10 cellular contexts compared by ENCODE assay signal in genomic region chr2:172985139-172985874, GRCh38.
A peak's percentile ranks its signal among the peaks of the same experiment; 100 is the strongest.
DNase-seq lines count a peak whose midpoint lies in the region; FAIRE-seq and TF ChIP-seq lines count a peak whose summit lies in the region.
"Had no signal": no experiment of that assay in that cellular context is flagged by ENCODE, and none has a peak within 500 bp of the region (broad histone marks: within the 10 kb centered on the region; RNA-seq: fewer than 3 reads in every experiment).

No MANE protein-coding gene starts in this region.

- H3K4me1 ChIP-seq in KMS-11 (ENCODE audit: low read depth, poor library complexity, severe bottlenecking), result peaks cover 7% of the 10 kb centered on the region
- H3K4me1 ChIP-seq in astrocyte (ENCODE audit: insufficient read depth, low read length), result peaks cover 3% of the 10 kb centered on the region
- H3K4me1 ChIP-seq in mesendoderm (ENCODE audit: control insufficient read depth, low read depth, low read length), result no peaks in the 10 kb centered on the region
- H3K4me1 ChIP-seq in neuronal stem cell (ENCODE audit: control insufficient read depth in 2 of 2, insufficient read depth in 1 of 2, low read depth in 1 of 2, low read length in 2 of 2), result peaks cover under 1 to 2% of the 10 kb centered on the region in 2 donors
- H3K4me1 ChIP-seq in esophagus squamous epithelium, result peaks cover 0 to 14% (median 9%) of the 10 kb centered on the region in 3 donors

- no peak overlapping the region for H3K56ac ChIP-seq in mesendoderm (ENCODE audit: low read length)

- H3K23ac ChIP-seq in mesendoderm (ENCODE audit: low read length) (no peak overlapping the region), neuronal stem cell (ENCODE audit: low read depth, low read length, poor library complexity) (no peak overlapping the region)

- H3K9me3 ChIP-seq in astrocyte (ENCODE audit: insufficient read depth, low read depth, low read length) (no peaks in the 10 kb centered on the region), neuronal stem cell (replicated peaks in 1 of 2; ENCODE audit: control insufficient read depth in 2 of 2, insufficient read depth in 1 of 2, low read depth in 1 of 2, low read length in 2 of 2) (no peaks in the 10 kb centered on the region), esophagus squamous epithelium (no peaks in the 10 kb centered on the region)

- H3K27me3 ChIP-seq in KMS-11 (ENCODE audit: insufficient read depth, low read depth), result no peaks in the 10 kb centered on the region
- H3K27me3 ChIP-seq in astrocyte (ENCODE audit: insufficient read depth, low read length), result peaks cover 2% of the 10 kb centered on the region
- no peaks in the 10 kb centered on the region for H3K27me3 ChIP-seq in mesendoderm (ENCODE audit: insufficient read depth, low read length, poor library complexity)
- H3K27me3 ChIP-seq in neuronal stem cell (ENCODE audit: control insufficient read depth in 3 of 3, insufficient read depth in 3 of 3, low read depth in 1 of 3, low read length in 3 of 3), result no peaks in the 10 kb centered on the region
- H3K27me3 ChIP-seq in esophagus squamous epithelium, result no peaks in the 10 kb centered on the region

- no peak overlapping the region for H4K8ac ChIP-seq in mesendoderm (ENCODE audit: low read depth, low read length)
- H4K8ac ChIP-seq in neuronal stem cell (ENCODE audit: low read depth, low read length), result no peak overlapping the region

- H4K20me1 ChIP-seq in KMS-11 (ENCODE audit: insufficient read depth) (no peaks in the 10 kb centered on the region), astrocyte (ENCODE audit: insufficient read depth, low read length) (no peaks in the 10 kb centered on the region)

- H2BK15ac ChIP-seq in mesendoderm (replicated peaks; ENCODE audit: low read depth), result no peak overlapping the region
- H2BK15ac ChIP-seq in neuronal stem cell (ENCODE audit: low read length), result no peak overlapping the region

- no peak overlapping the region for H3K14ac ChIP-seq in neuronal stem cell (ENCODE audit: low read length)

- H2AK5ac ChIP-seq in mesendoderm (ENCODE audit: low read length) (no peak overlapping the region), neuronal stem cell (ENCODE audit: low read depth, low read length) (no peak overlapping the region)

- peak overlapping the region; percentile 48 for H2AFZ ChIP-seq in KMS-11 (ENCODE audit: low read depth)
- no peak overlapping the region for H2AFZ ChIP-seq in astrocyte (ENCODE audit: low read depth, low read length)
- H2AFZ ChIP-seq in neuronal stem cell (ENCODE audit: low read length), result no peak overlapping the region

- intact Hi-C loops in esophagus squamous epithelium (cut with DNase I), result no loop called here

- peaks cover 3% of the 10 kb centered on the region for H3K27me3 Mint-ChIP-seq in astrocyte (ENCODE audit: low read depth, unreplicated experiment)

- H2BK5ac ChIP-seq in mesendoderm (ENCODE audit: low read length), result no peak overlapping the region
- H2BK5ac ChIP-seq in neuronal stem cell (ENCODE audit: low read length), result no peak overlapping the region

- TF ChIP-seq CTCF in KMS-11 (conservative IDR thresholded peaks at IDR 0.05; ENCODE audit: low read depth, low read length) (no peak), astrocyte (IDR thresholded peaks at IDR 0.05; ENCODE audit: insufficient read depth, low read depth, low read length) (no peak), esophagus squamous epithelium (IDR thresholded peaks at IDR 0.05) (no peak)

- H3K79me2 ChIP-seq in KMS-11 (ENCODE audit: insufficient read depth, low read depth) (no peaks in the 10 kb centered on the region), astrocyte (ENCODE audit: insufficient read depth, low read length) (no peaks in the 10 kb centered on the region), mesendoderm (ENCODE audit: control insufficient read depth, insufficient read depth, low read length) (no peaks in the 10 kb centered on the region)

- H3K4me3 ChIP-seq in KMS-11 (IDR thresholded peaks at IDR 0.05; ENCODE audit: insufficient read depth, low read depth, low read length), result no peak overlapping the region
- no peak overlapping the region for H3K4me3 ChIP-seq in astrocyte (ENCODE audit: insufficient read depth, low read depth, low read length)
- H3K4me3 ChIP-seq in mesendoderm (ENCODE audit: low read length), result no peak overlapping the region
- peak overlapping the region in 1 of 2 donors; percentile 15 for H3K4me3 ChIP-seq in neuronal stem cell (ENCODE audit: low read length in 2 of 2)
- H3K4me3 ChIP-seq in esophagus squamous epithelium, result peak overlapping the region in 1 of 4 donors; percentile 30

- TF ChIP-seq POLR2A in esophagus squamous epithelium (IDR thresholded peaks at IDR 0.05), result no peak

- H3K79me1 ChIP-seq in mesendoderm (ENCODE audit: low read length) (no peaks in the 10 kb centered on the region), neuronal stem cell (ENCODE audit: low read depth, low read length) (no peaks in the 10 kb centered on the region)

- H2BK120ac ChIP-seq in mesendoderm (ENCODE audit: low read depth, low read length) (no peak overlapping the region), neuronal stem cell (ENCODE audit: low read depth, low read length) (no peak overlapping the region)

- no peak overlapping the region for H4K91ac ChIP-seq in neuronal stem cell (ENCODE audit: low read depth, low read length, poor library complexity)

- no peak overlapping the region for H2BK12ac ChIP-seq in neuronal stem cell (ENCODE audit: low read length)

- no peak overlapping the region for H4K5ac ChIP-seq in mesendoderm (ENCODE audit: low read length)

- H3K27ac ChIP-seq in KMS-11, result no peak overlapping the region
- no peak overlapping the region for H3K27ac ChIP-seq in astrocyte (ENCODE audit: low read depth, low read length)
- no peak overlapping the region for H3K27ac ChIP-seq in mesendoderm (ENCODE audit: low read depth, low read length)
- no peak overlapping the region for H3K27ac ChIP-seq in neuronal stem cell (replicated peaks; ENCODE audit: low read length)
- no peak overlapping the region for H3K27ac ChIP-seq in esophagus squamous epithelium
- H3K27ac ChIP-seq: HL-60 had no signal

- H3K4me1 Mint-ChIP-seq in astrocyte (ENCODE audit: low read depth, unreplicated experiment), result peaks cover 13% of the 10 kb centered on the region
- H3K4me1 Mint-ChIP-seq: nephron had no signal

- no peak overlapping the region for H3K4me3 Mint-ChIP-seq in astrocyte (ENCODE audit: unreplicated experiment)
- H3K4me3 Mint-ChIP-seq: nephron had no signal

- H3K4me2 ChIP-seq in KMS-11, result peak overlapping the region; percentile 8; the same call in 1 of the 2 replicates
- peak overlapping the region; percentile 44 for H3K4me2 ChIP-seq in astrocyte (ENCODE audit: low read length)
- H3K4me2 ChIP-seq in mesendoderm (ENCODE audit: low read length), result no peak overlapping the region
- no peak overlapping the region for H3K4me2 ChIP-seq in neuronal stem cell (ENCODE audit: insufficient read depth, low read length, poor library complexity, severe bottlenecking)

- no peaks in the 10 kb centered on the region for H3K36me3 Mint-ChIP-seq in astrocyte (ENCODE audit: low read depth, unreplicated experiment)

- peaks cover under 1% of the 10 kb centered on the region for H3K9me3 Mint-ChIP-seq in astrocyte (ENCODE audit: unreplicated experiment)
- H3K9me3 Mint-ChIP-seq: nephron had no signal

- H3K4ac ChIP-seq in mesendoderm (ENCODE audit: low read depth, low read length) (no peak overlapping the region), neuronal stem cell (ENCODE audit: low read length) (no peak overlapping the region)

- no peak overlapping the region for H3K9ac ChIP-seq in KMS-11
- no peak overlapping the region for H3K9ac ChIP-seq in astrocyte (ENCODE audit: low read length)
- no peak overlapping the region for H3K9ac ChIP-seq in mesendoderm (ENCODE audit: low read length)
- no peak overlapping the region for H3K9ac ChIP-seq in neuronal stem cell (ENCODE audit: low read depth, low read length, poor library complexity)

- H3K18ac ChIP-seq in mesendoderm (ENCODE audit: low read length) (no peak overlapping the region), neuronal stem cell (ENCODE audit: low read length) (no peak overlapping the region)

- no CpG with 5 or more reads among the region's 12 CpGs for WGBS in mesendoderm (ENCODE audit: extremely low coverage, insufficient coverage, low lambda C conversion rate)
- no CpG with 5 or more reads among the region's 12 CpGs for WGBS in neuronal stem cell (ENCODE audit: extremely low coverage in 2 of 2, insufficient read length in 2 of 2, insufficient replicate concordance in 1 of 2), 2 donors
- WGBS in esophagus squamous epithelium, 2 donors, result 18 to 33% methylated on average over 12 of the region's 12 CpGs

- H3K36me3 ChIP-seq in KMS-11 (ENCODE audit: insufficient read depth) (no peaks in the 10 kb centered on the region), astrocyte (ENCODE audit: insufficient read depth, low read length) (no peaks in the 10 kb centered on the region), mesendoderm (ENCODE audit: control insufficient read depth, insufficient read depth, low read length) (no peaks in the 10 kb centered on the region), neuronal stem cell (replicated peaks in 1 of 2; ENCODE audit: control insufficient read depth in 2 of 2, insufficient read depth in 2 of 2, low read length in 2 of 2) (no peaks in the 10 kb centered on the region), esophagus squamous epithelium (no peaks in the 10 kb centered on the region)

- DNase-seq in DMS79 (lab: John Stamatoyannopoulos, UW) (peak; percentile 92), astrocyte (ENCODE audit: low read depth) (peak; percentile 55), mesendoderm (peak; percentile 46), NCI-H1436 (lab: John Stamatoyannopoulos, UW) (no peak), neuronal stem cell (ENCODE audit: low spot score) (no peak), esophagus squamous epithelium (lab: John Stamatoyannopoulos, UW) (no peak), GM19239 (ENCODE audit: insufficient read length, low spot score) (no peak)

- FAIRE-seq in astrocyte (lab: Jason Lieb, UNC), result no peak
- FAIRE-seq in GM19239 (lab: Jason Lieb, UNC), result no peak

- H3K27ac Mint-ChIP-seq in astrocyte (ENCODE audit: unreplicated experiment), result peak overlapping the region; percentile 44
- H3K27ac Mint-ChIP-seq: nephron had no signal

Comparison
In these comparisons a context has a peak if more than half of its experiments do, and no peak if none do; other contexts are left out.
1. DNase-seq: peak in DMS79 (single experiment), astrocyte (single experiment) and mesendoderm (single experiment); none in NCI-H1436 (single experiment), neuronal stem cell (single experiment), esophagus squamous epithelium (single experiment) and GM19239 (single experiment).
2. H3K4me2 ChIP-seq: peak in KMS-11 (single experiment) and astrocyte (single experiment); none in mesendoderm (single experiment) and neuronal stem cell (single experiment).